15 cellular contexts compared by ENCODE assay signal in the genomic region with DNA sequence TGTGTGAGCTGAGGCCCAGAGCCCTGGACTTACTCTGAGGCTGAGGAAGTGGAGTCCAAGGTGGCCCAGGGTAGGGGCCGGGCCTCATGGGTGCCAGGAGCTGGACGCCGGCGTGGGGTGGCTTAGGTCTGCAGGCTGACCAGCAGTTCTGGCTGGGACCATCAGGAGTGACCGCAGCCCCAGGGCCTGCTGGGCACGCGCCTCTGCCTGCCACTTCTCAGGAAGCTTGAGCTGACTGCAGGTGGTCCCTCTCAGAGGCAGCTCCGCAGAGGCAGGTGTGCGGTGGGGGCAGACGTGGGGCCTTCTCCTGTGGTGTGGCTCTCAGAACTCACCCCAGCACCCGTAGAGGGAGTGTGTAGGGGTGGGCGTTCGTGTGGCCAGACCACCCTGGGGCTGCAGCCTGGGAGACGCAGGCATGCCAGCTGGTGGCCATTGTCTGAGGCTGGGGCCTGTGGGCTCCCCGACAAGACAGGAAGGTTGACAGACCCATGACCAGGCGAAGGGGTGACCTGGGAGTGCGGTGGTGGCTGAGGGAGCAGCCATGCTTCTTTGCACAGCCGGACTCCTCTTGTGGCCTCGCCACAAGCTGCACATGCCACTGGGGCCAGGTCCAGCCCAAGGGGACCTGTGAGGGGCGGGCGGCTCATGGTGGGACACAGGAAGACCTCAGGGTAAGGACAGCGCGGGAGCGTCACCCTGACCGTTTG. TPM values are rescaled to one million over a fixed set of nuclear protein-coding genes. Genes with fewer than 3 reads are reported as not detected.
DNase-seq lines count a peak whose midpoint lies in the region; ATAC-seq, FAIRE-seq and TF ChIP-seq lines count a peak whose summit lies in the region.
"Had no signal": no experiment of that assay in that cellular context is flagged by ENCODE, and none has a peak within 500 bp of the region (broad histone marks: within the 10 kb centered on the region; RNA-seq: fewer than 3 reads in every experiment).

No MANE protein-coding gene starts in this region.

- intact Hi-C loops in Right ventricle myocardium inferior (cut with DNase I) (no loop called here), HepG2 (cut with micrococcal nuclease; ENCODE audit: unreplicated experiment) (no loop called here), sciatic nerve (cut with DNase I) (no loop called here)

- in situ Hi-C loops in HepG2 (cut with HindIII; ENCODE audit: extremely low pct_ligation_motif_present, low pct_unique_long_range_greater_than_20kb), result no loop called here

- H3K36me3 ChIP-seq in right atrium auricular region, result peaks cover 13% of the 10 kb centered on the region
- no peaks in the 10 kb centered on the region; a peak in 1 of 5 replicates for H3K36me3 ChIP-seq in HepG2 (replicated peaks in 1 of 2; ENCODE audit: control insufficient read depth in 1 of 2, insufficient read depth in 2 of 2, low read length in 2 of 2)

- POLR2A ChIA-PET in HepG2 (lab: Yijun Ruan, JAX), result interaction anchor here (0.6 kb wide), 1 partner anchor 134 kb away, joined by 4 read pairs; no protein-coding TSS in a partner anchor

- ATAC-seq in Right ventricle myocardium inferior (peak; percentile 20), esophagus mucosa (peak; percentile 25), HepG2 (peak; percentile 20; the same call in 1 of the 3 replicates), sciatic nerve (peak; percentile 11), HG02884 (IDR thresholded peaks at IDR 0.05; ENCODE audit: unreplicated experiment) (no peak), GM18858 (IDR thresholded peaks at IDR 0.05; ENCODE audit: unreplicated experiment) (no peak)
- ATAC-seq: GM12878 had no signal

- no peaks in the 10 kb centered on the region for H3K4me1 ChIP-seq in right atrium auricular region
- H3K4me1 ChIP-seq in HepG2 (ENCODE audit: insufficient read depth, low read length), result no peaks in the 10 kb centered on the region; the same call in 1 of the 2 replicates

- FAIRE-seq in HepG2 (lab: Jason Lieb, UNC), result no peak
- FAIRE-seq: GM12878, GM18507 had no signal

- no peak overlapping the region for H2AFZ ChIP-seq in HepG2 (ENCODE audit: low read length)
- H2AFZ ChIP-seq: GM23248 had no signal

- CTCF ChIA-PET in HepG2 (lab: Yijun Ruan, JAX; ENCODE audit: low intra/inter-chr PET ratio, low total read pairs), result no interaction called here

- no peaks in the 10 kb centered on the region for H3K79me2 ChIP-seq in HepG2 (ENCODE audit: insufficient read depth, low read length)

- no TSS peak for BruUV-seq in HepG2 (replicated peaks; lab: Mats Ljungman, UMichigan)

- no peak for DNase-seq in Right ventricle myocardium inferior (ENCODE audit: missing footprints)
- DNase-seq in right atrium auricular region (ENCODE audit: low spot score), result no peak
- no peak for DNase-seq in HepG2 (ENCODE audit: low spot score)
- no peak for DNase-seq in sciatic nerve (ENCODE audit: low spot score)
- DNase-seq in NCI-H1436 (lab: John Stamatoyannopoulos, UW), result no peak
- DNase-seq: CD4-positive, CD25-positive, alpha-beta regulatory T cell; GM23248; H7 had no signal

- H3K27ac ChIP-seq in right atrium auricular region (no peak overlapping the region), HepG2 (ENCODE audit: extremely low read length, insufficient read depth, low read length) (no peak overlapping the region)
- H3K27ac ChIP-seq: 22Rv1, BLaER1, GM23248 had no signal

- H3K27me3 ChIP-seq in right atrium auricular region (no peaks in the 10 kb centered on the region), HepG2 (ENCODE audit: control insufficient read depth in 1 of 2, insufficient read depth in 2 of 2, low read length in 2 of 2) (no peaks in the 10 kb centered on the region)
- H3K27me3 ChIP-seq: BLaER1 had no signal

- H3K4me3 ChIP-seq in right atrium auricular region, result no peak overlapping the region
- H3K4me3 ChIP-seq in HepG2 (replicated peaks in 1 of 3; ENCODE audit: insufficient read depth in 1 of 3, low read depth in 2 of 3, low read length in 3 of 3), result no peak overlapping the region
- H3K4me3 ChIP-seq: BLaER1, GM12878, GM23248 had no signal

- TF ChIP-seq RAD21 in HepG2 (CRISPR knock-in tag; IDR thresholded peaks at IDR 0.05), result no peak

- TF ChIP-seq POLR2A in HepG2 (IDR thresholded peaks at IDR 0.05; ENCODE audit: insufficient read depth in 1 of 2, low read depth in 2 of 2, low read length in 2 of 2), result no peak

- WGBS in HepG2 (ENCODE audit: low lambda C conversion rate), result 95% methylated on average over 11 of the region's 25 CpGs

- no peak overlapping the region for H3K4me2 ChIP-seq in HepG2 (ENCODE audit: low read depth, low read length)
- H3K4me2 ChIP-seq: BLaER1 had no signal

- H3K9me3 ChIP-seq in right atrium auricular region (no peaks in the 10 kb centered on the region), HepG2 (ENCODE audit: low read length) (no peaks in the 10 kb centered on the region)
- H3K9me3 ChIP-seq: BLaER1 had no signal

- no peak overlapping the region for H3K9ac ChIP-seq in HepG2 (ENCODE audit: insufficient read depth, low read depth, low read length)
- H3K9ac ChIP-seq: BLaER1, GM23248 had no signal

- no peak for TF ChIP-seq CTCF in right atrium auricular region (IDR thresholded peaks at IDR 0.05)
- no peak for TF ChIP-seq CTCF in HepG2 (CRISPR knock-in tag; IDR thresholded peaks at IDR 0.05)

- TF ChIP-seq EP300 in HepG2 (IDR thresholded peaks at IDR 0.05; ENCODE audit: low read depth in 2 of 2, low read length in 2 of 2) (no peak), HepG2 (CRISPR knock-in tag; IDR thresholded peaks at IDR 0.05; ENCODE audit: borderline replicate concordance) (no peak)

- H4K20me1 ChIP-seq in HepG2 (ENCODE audit: insufficient read depth, low read length), result no peaks in the 10 kb centered on the region

RNA-seq across cellular contexts. Expression of gene TEX22, which starts 40.0 kb away (rescaled TPM):
- total RNA-seq in Right ventricle myocardium inferior, result 2.4 TPM
- total RNA-seq in right atrium auricular region, result under 1 TPM in 1 of 2 donors, not detected in 1; 0.16 TPM
- total RNA-seq in esophagus mucosa, result 2.0 TPM
- 0.27 and 0.55 TPM in 2 replicates for total RNA-seq in HepG2 (2016; rRNA removed; fragmentation: Illumina TruSeq; extraction: Trizol)
- total RNA-seq in HepG2 (2016; cell fraction: cytosol; rRNA removed; fragmentation: Illumina TruSeq; extraction: Trizol; ENCODE audit: low read depth), result not detected in 2 replicates
- total RNA-seq in HepG2 (2016; cell fraction: insoluble cytoplasmic fraction; rRNA removed; fragmentation: Illumina TruSeq; extraction: Trizol), result not detected in 2 replicates
- not detected in 2 replicates for total RNA-seq in HepG2 (2016; cell fraction: membrane; rRNA removed; fragmentation: Illumina TruSeq; extraction: Trizol)
- total RNA-seq in HepG2 (2016; cell fraction: nucleus; rRNA removed; fragmentation: Illumina TruSeq; extraction: Trizol), result not detected in 2 replicates
- 0.07 and 0.16 TPM in 2 replicates for polyA plus RNA-seq in HepG2 (2011; rRNA removed)
- not detected in 2 replicates for polyA plus RNA-seq in HepG2 (2011; cell fraction: cytosol; rRNA removed)
- 0.56 and 1.2 TPM in 2 replicates for polyA plus RNA-seq in HepG2 (2011; cell fraction: nucleus; rRNA removed)
- 0.13 and 0.23 TPM in 2 replicates for polyA plus RNA-seq in HepG2 (2012)
- not detected in 2 replicates for polyA plus RNA-seq in HepG2 (2016; cell fraction: cytosol; fragmentation: Illumina TruSeq; extraction: Trizol; ENCODE audit: low read depth)
- not detected in 2 replicates for polyA plus RNA-seq in HepG2 (2016; cell fraction: insoluble cytoplasmic fraction; fragmentation: Illumina TruSeq; extraction: Trizol; ENCODE audit: low read depth)
- not detected in 2 replicates for polyA plus RNA-seq in HepG2 (2016; cell fraction: membrane; fragmentation: Illumina TruSeq; extraction: Trizol; ENCODE audit: low read depth)
- not detected in 2 replicates for polyA plus RNA-seq in HepG2 (2016; cell fraction: nucleus; fragmentation: Illumina TruSeq; extraction: Trizol; ENCODE audit: insufficient read depth, low read depth)
- 0.16 and 0.82 TPM in 2 replicates for polyA minus RNA-seq in HepG2 (2011; rRNA and poly(A)+ RNA removed; ENCODE audit: low replicate concordance)
- polyA minus RNA-seq in HepG2 (2011; cell fraction: cytosol; rRNA and poly(A)+ RNA removed), result not detected in 2 replicates
- 0.62 TPM in 1 of 2 replicates, not detected in the other for polyA minus RNA-seq in HepG2 (2011; cell fraction: nucleus; rRNA and poly(A)+ RNA removed)
- 6.0 TPM for total RNA-seq in sciatic nerve

RNA-seq across cellular contexts. Expression of gene PACS2, which starts 43.7 kb away (rescaled TPM):
- total RNA-seq in Right ventricle myocardium inferior, result 69.1 TPM
- 10 to 100 TPM; 55.0 to 59.7 TPM for total RNA-seq in right atrium auricular region
- total RNA-seq in esophagus mucosa, result 24.9 TPM
- 14.6 and 23.6 TPM in 2 replicates for total RNA-seq in HepG2 (2016; rRNA removed; fragmentation: Illumina TruSeq; extraction: Trizol)
- 32.3 and 33.7 TPM in 2 replicates for total RNA-seq in HepG2 (2016; cell fraction: cytosol; rRNA removed; fragmentation: Illumina TruSeq; extraction: Trizol; ENCODE audit: low read depth)
- total RNA-seq in HepG2 (2016; cell fraction: insoluble cytoplasmic fraction; rRNA removed; fragmentation: Illumina TruSeq; extraction: Trizol), result 10.5 and 22.9 TPM in 2 replicates
- 48.2 and 50.4 TPM in 2 replicates for total RNA-seq in HepG2 (2016; cell fraction: membrane; rRNA removed; fragmentation: Illumina TruSeq; extraction: Trizol)
- 18.0 and 23.5 TPM in 2 replicates for total RNA-seq in HepG2 (2016; cell fraction: nucleus; rRNA removed; fragmentation: Illumina TruSeq; extraction: Trizol)
- polyA plus RNA-seq in HepG2 (2011; rRNA removed), result 27.6 and 33.7 TPM in 2 replicates
- 22.9 and 31.9 TPM in 2 replicates for polyA plus RNA-seq in HepG2 (2011; cell fraction: cytosol; rRNA removed)
- polyA plus RNA-seq in HepG2 (2011; cell fraction: nucleus; rRNA removed), result 175 and 213 TPM in 2 replicates
- polyA plus RNA-seq in HepG2 (2012), result 22.4 and 34.0 TPM in 2 replicates
- 37.2 and 44.2 TPM in 2 replicates for polyA plus RNA-seq in HepG2 (2016; cell fraction: cytosol; fragmentation: Illumina TruSeq; extraction: Trizol; ENCODE audit: low read depth)
- polyA plus RNA-seq in HepG2 (2016; cell fraction: insoluble cytoplasmic fraction; fragmentation: Illumina TruSeq; extraction: Trizol; ENCODE audit: low read depth), result 16.9 and 23.7 TPM in 2 replicates
- polyA plus RNA-seq in HepG2 (2016; cell fraction: membrane; fragmentation: Illumina TruSeq; extraction: Trizol; ENCODE audit: low read depth), result 47.5 and 52.5 TPM in 2 replicates
- 55.8 and 60.4 TPM in 2 replicates for polyA plus RNA-seq in HepG2 (2016; cell fraction: nucleus; fragmentation: Illumina TruSeq; extraction: Trizol; ENCODE audit: insufficient read depth, low read depth)
- 21.1 and 44.9 TPM in 2 replicates for polyA minus RNA-seq in HepG2 (2011; rRNA and poly(A)+ RNA removed; ENCODE audit: low replicate concordance)
- polyA minus RNA-seq in HepG2 (2011; cell fraction: cytosol; rRNA and poly(A)+ RNA removed), result 12.7 and 16.0 TPM in 2 replicates
- 29.4 and 36.3 TPM in 2 replicates for polyA minus RNA-seq in HepG2 (2011; cell fraction: nucleus; rRNA and poly(A)+ RNA removed)
- 152 TPM for total RNA-seq in sciatic nerve

RNA-seq across cellular contexts. Expression of gene BRF1, which starts 57.5 kb away (rescaled TPM):
- total RNA-seq in Right ventricle myocardium inferior (19.0 TPM), right atrium auricular region (10 to 100 TPM; 16.2 to 17.2 TPM), esophagus mucosa (11.7 TPM), HepG2 (2016; rRNA removed; fragmentation: Illumina TruSeq; extraction: Trizol) (6.4 and 11.0 TPM in 2 replicates), sciatic nerve (48.4 TPM)
- 5.6 and 7.0 TPM in 2 replicates for total RNA-seq in HepG2 (2016; cell fraction: cytosol; rRNA removed; fragmentation: Illumina TruSeq; extraction: Trizol; ENCODE audit: low read depth)
- 5.9 and 10.9 TPM in 2 replicates for total RNA-seq in HepG2 (2016; cell fraction: insoluble cytoplasmic fraction; rRNA removed; fragmentation: Illumina TruSeq; extraction: Trizol)
- total RNA-seq in HepG2 (2016; cell fraction: membrane; rRNA removed; fragmentation: Illumina TruSeq; extraction: Trizol), result 4.2 and 5.2 TPM in 2 replicates
- total RNA-seq in HepG2 (2016; cell fraction: nucleus; rRNA removed; fragmentation: Illumina TruSeq; extraction: Trizol), result 11.8 and 16.0 TPM in 2 replicates
- polyA plus RNA-seq in HepG2 (2011; rRNA removed), result 5.1 and 5.7 TPM in 2 replicates
- polyA plus RNA-seq in HepG2 (2011; cell fraction: cytosol; rRNA removed), result 3.4 and 3.6 TPM in 2 replicates
- polyA plus RNA-seq in HepG2 (2011; cell fraction: nucleus; rRNA removed), result 32.9 and 41.6 TPM in 2 replicates
- polyA plus RNA-seq in HepG2 (2012), result 7.1 and 9.1 TPM in 2 replicates
- 0.58 and 0.88 TPM in 2 replicates for polyA plus RNA-seq in HepG2 (2016; cell fraction: cytosol; fragmentation: Illumina TruSeq; extraction: Trizol; ENCODE audit: low read depth)
- polyA plus RNA-seq in HepG2 (2016; cell fraction: insoluble cytoplasmic fraction; fragmentation: Illumina TruSeq; extraction: Trizol; ENCODE audit: low read depth), result 6.9 and 7.1 TPM in 2 replicates
- polyA plus RNA-seq in HepG2 (2016; cell fraction: membrane; fragmentation: Illumina TruSeq; extraction: Trizol; ENCODE audit: low read depth), result 1.6 and 1.8 TPM in 2 replicates
- 26.5 and 31.7 TPM in 2 replicates for polyA plus RNA-seq in HepG2 (2016; cell fraction: nucleus; fragmentation: Illumina TruSeq; extraction: Trizol; ENCODE audit: insufficient read depth, low read depth)
- polyA minus RNA-seq in HepG2 (2011; rRNA and poly(A)+ RNA removed; ENCODE audit: low replicate concordance), result 15.5 TPM in 2 replicates
- polyA minus RNA-seq in HepG2 (2011; cell fraction: cytosol; rRNA and poly(A)+ RNA removed), result 6.0 and 7.0 TPM in 2 replicates
- polyA minus RNA-seq in HepG2 (2011; cell fraction: nucleus; rRNA and poly(A)+ RNA removed), result 25.0 and 27.4 TPM in 2 replicates

Comparison
In these comparisons a context has a peak if more than half of its experiments do, and no peak if none do; other contexts are left out.
1. ATAC-seq: peak in Right ventricle myocardium inferior (single experiment), esophagus mucosa (single experiment), HepG2 (single experiment) and sciatic nerve (single experiment); none in HG02884 (single experiment) and GM18858 (single experiment).